In the genomic region with DNA sequence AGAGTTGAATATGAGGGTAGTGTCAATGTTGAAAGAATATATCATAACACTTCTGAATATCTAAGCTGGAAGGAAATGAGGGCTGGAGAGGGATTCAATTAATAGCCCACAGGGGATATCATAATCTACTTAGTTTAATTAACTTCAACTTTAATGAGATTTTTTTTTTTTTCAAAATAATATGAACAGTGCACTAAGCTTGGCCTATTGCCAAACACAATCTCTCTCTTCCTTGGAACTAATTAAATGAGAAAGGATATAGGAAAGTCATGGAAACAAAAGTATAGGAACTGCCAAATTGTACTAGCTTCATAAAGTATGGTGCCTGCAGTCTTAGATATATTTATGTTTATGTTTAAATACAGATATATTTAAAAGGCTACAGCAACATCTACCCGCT, we compare ENCODE assay signal across 26 cellular contexts.
"Had no signal": no experiment of that assay in that cellular context is flagged by ENCODE, and none has a peak within 500 bp of the region (broad histone marks: within the 10 kb centered on the region; RNA-seq: fewer than 3 reads in every experiment).

No MANE protein-coding gene starts in this region.

- H3K27ac ChIP-seq: ascending aorta, KMS-11 had no signal

- ATAC-seq: activated CD8-positive, alpha-beta memory T cell treated with anti-CD3 and anti-CD28 coated beads, Interleukin-2, amount 10 ng/mL, durations not matched to agents 7 days and 5 days; T-helper 17 cell had no signal

- FAIRE-seq: RCC 7860 had no signal

- H3K27ac Mint-ChIP-seq: activated B cell treated with CpG ODN at 0.5 μM for 24 hours; activated CD4-positive, alpha-beta T cell treated with anti-CD3 and anti-CD28 coated beads, Interleukin-2, amount 10 ng/mL, durations not matched to agents 24 days and 14 days; activated CD8-positive, alpha-beta memory T cell treated with anti-CD3 and anti-CD28 coated beads, Interleukin-2, amount 10 ng/mL, durations not matched to agents 7 days and 5 days; activated naive CD4-positive, alpha-beta T cell treated with anti-CD3 and anti-CD28 coated beads, Interleukin-2, amount 50 U/mL, for 24 hours; activated T-cell treated with anti-CD3 and anti-CD28 coated beads, Interleukin-2, amount 50 U/mL, for 24 hours; activated T-helper 1 cell treated with anti-CD3 and anti-CD28 coated beads, Interleukin-12 subunit alpha, Interleukin-12 subunit beta, Interleukin-2, Interleukin-4 antibody, amounts not matched to agents 30 ng/mL and 10 ng/mL and 1 ng/mL, durations not matched to agents 14 hours and 24 hours and 36 hours; brain; IgD-negative memory B cell; T-helper 17 cell had no signal

- H3K4me3 ChIP-seq: ascending aorta, MG63 had no signal

- H3K4me1 Mint-ChIP-seq: activated B cell treated with CpG ODN at 0.5 μM for 24 hours; activated CD4-positive, alpha-beta T cell treated with anti-CD3 and anti-CD28 coated beads, Interleukin-2, amount 10 ng/mL, durations not matched to agents 24 days and 14 days; activated CD8-positive, alpha-beta memory T cell treated with anti-CD3 and anti-CD28 coated beads, Interleukin-2, amount 10 ng/mL, durations not matched to agents 7 days and 5 days; activated naive CD4-positive, alpha-beta T cell treated with anti-CD3 and anti-CD28 coated beads, Interleukin-2, amount 50 U/mL, for 24 hours; brain; central memory CD8-positive, alpha-beta T cell; IgD-negative memory B cell; T-helper 17 cell had no signal

- H3K4me2 ChIP-seq: KMS-11 had no signal

- H3K9me3 Mint-ChIP-seq: activated B cell treated with CpG ODN at 0.5 μM for 24 hours; activated CD4-positive, alpha-beta T cell treated with anti-CD3 and anti-CD28 coated beads, Interleukin-2, amount 10 ng/mL, durations not matched to agents 24 days and 14 days; activated naive CD4-positive, alpha-beta T cell treated with anti-CD3 and anti-CD28 coated beads, Interleukin-2, amount 50 U/mL, for 24 hours; activated T-cell treated with anti-CD3 and anti-CD28 coated beads, Interleukin-2, amount 50 U/mL, for 24 hours; activated T-helper 1 cell treated with anti-CD3 and anti-CD28 coated beads, Interleukin-12 subunit alpha, Interleukin-12 subunit beta, Interleukin-2, Interleukin-4 antibody, amounts not matched to agents 30 ng/mL and 10 ng/mL and 1 ng/mL, durations not matched to agents 14 hours and 24 hours and 36 hours; brain; central memory CD8-positive, alpha-beta T cell; IgD-negative memory B cell had no signal

- H3K36me3 ChIP-seq: ascending aorta had no signal

- H3K9ac ChIP-seq: KMS-11 had no signal

- H3K27me3 Mint-ChIP-seq: activated B cell treated with CpG ODN at 0.5 μM for 24 hours; activated CD4-positive, alpha-beta T cell treated with anti-CD3 and anti-CD28 coated beads, Interleukin-2, amount 10 ng/mL, durations not matched to agents 24 days and 14 days; activated CD8-positive, alpha-beta memory T cell treated with anti-CD3 and anti-CD28 coated beads, Interleukin-2, amount 10 ng/mL, durations not matched to agents 7 days and 5 days; activated naive CD4-positive, alpha-beta T cell treated with anti-CD3 and anti-CD28 coated beads, Interleukin-2, amount 50 U/mL, for 24 hours; brain; central memory CD8-positive, alpha-beta T cell; T-helper 17 cell had no signal

- H3K4me1 ChIP-seq: ascending aorta had no signal

- H3K9me3 ChIP-seq: ascending aorta, MG63 had no signal

- H3K4me3 Mint-ChIP-seq: activated B cell treated with CpG ODN at 0.5 μM for 24 hours; activated CD4-positive, alpha-beta T cell treated with anti-CD3 and anti-CD28 coated beads, Interleukin-2, amount 10 ng/mL, durations not matched to agents 24 days and 14 days; activated CD8-positive, alpha-beta memory T cell treated with anti-CD3 and anti-CD28 coated beads, Interleukin-2, amount 10 ng/mL, durations not matched to agents 7 days and 5 days; activated naive CD4-positive, alpha-beta T cell treated with anti-CD3 and anti-CD28 coated beads, Interleukin-2, amount 50 U/mL, for 24 hours; activated T-cell treated with anti-CD3 and anti-CD28 coated beads, Interleukin-2, amount 50 U/mL, for 24 hours; activated T-helper 1 cell treated with anti-CD3 and anti-CD28 coated beads, Interleukin-12 subunit alpha, Interleukin-12 subunit beta, Interleukin-2, Interleukin-4 antibody, amounts not matched to agents 30 ng/mL and 10 ng/mL and 1 ng/mL, durations not matched to agents 14 hours and 24 hours and 36 hours; brain; central memory CD8-positive, alpha-beta T cell; IgD-negative memory B cell; T-helper 17 cell had no signal

- DNase-seq: activated B cell treated with CpG ODN at 0.5 μM for 24 hours; activated CD4-positive, alpha-beta T cell treated with anti-CD3 and anti-CD28 coated beads for 1 hour; activated CD4-positive, alpha-beta T cell treated with anti-CD3 and anti-CD28 coated beads, Interleukin-2, amount 10 ng/mL, durations not matched to agents 24 days and 14 days; activated CD4-positive, alpha-beta T cell treated with anti-CD3 and anti-CD28 coated beads, Interleukin-2, amount 50 U/mL, for 48 hours; activated CD8-positive, alpha-beta memory T cell treated with anti-CD3 and anti-CD28 coated beads, Interleukin-2, amount 10 ng/mL, durations not matched to agents 7 days and 5 days; activated effector memory CD4-positive, alpha-beta T cell treated with Interleukin-2 at 50 U/mL for 16 hours; activated naive CD4-positive, alpha-beta T cell; activated T-cell treated with anti-CD3 and anti-CD28 coated beads, Interleukin-2, amount 50 U/mL, for 24 hours; MG63; MV-4-11; NCI-H146; NCI-H2029; NCI-H2107; NCI-H510A treated with DMSO at 0.1 percent for 48 hours; NK-92 treated with Interleukin-12 subunit alpha and Interleukin-12 subunit beta, amount 100 ng/mL, for 24 hours; SHP77; T-helper 17 cell; T-helper 9 cell had no signal

- H3K27me3 ChIP-seq: ascending aorta, MG63 had no signal
